26 cellular contexts compared by ENCODE assay signal in genomic region chr7:115357213-115357999, GRCh38.
DNase-seq lines count a peak whose midpoint lies in the region; ATAC-seq and TF ChIP-seq lines count a peak whose summit lies in the region.
"Had no signal": no experiment of that assay in that cellular context is flagged by ENCODE, and none has a peak within 500 bp of the region (broad histone marks: within the 10 kb centered on the region; RNA-seq: fewer than 3 reads in every experiment).

No MANE protein-coding gene starts in this region.

- intact Hi-C loops in left colon (cut with DNase I, micrococcal nuclease) = no loop called here

- no peaks in the 10 kb centered on the region for H3K36me3 Mint-ChIP-seq in activated CD4-positive, alpha-beta T cell treated with anti-CD3 and anti-CD28 coated beads, Interleukin-2, amount 10 ng/mL, durations not matched to agents 7 days and 5 days (ENCODE audit: low read depth)
- H3K36me3 Mint-ChIP-seq: activated naive CD8-positive, alpha-beta T cell; memory B cell; natural killer cell treated with Interleukin-12 subunit alpha and Interleukin-12 subunit beta and Interleukin-15 and Interleukin-18, amount 100 ng/mL, for 72 hours; stimulated activated effector memory CD8-positive, alpha-beta T cell treated with anti-CD3 and anti-CD28 coated beads, Interleukin-12 subunit alpha, Interleukin-12 subunit beta, amount 100 ng/mL, for 72 hours had no signal

- no peaks in the 10 kb centered on the region for H3K9me3 Mint-ChIP-seq in activated CD4-positive, alpha-beta T cell treated with anti-CD3 and anti-CD28 coated beads, Interleukin-2, amount 10 ng/mL, durations not matched to agents 7 days and 5 days
- H3K9me3 Mint-ChIP-seq: activated CD4-positive, alpha-beta memory T cell treated with anti-CD3 and anti-CD28 coated beads, Interleukin-2, amount 10 ng/mL, durations not matched to agents 7 days and 5 days; activated T-cell treated with anti-CD3 and anti-CD28 coated beads, Interleukin-2, amount 50 U/mL, for 72 hours; dendritic cell treated with granulocyte-macrophage colony-stimulating factor and Interleukin-4, amounts not matched to agents 40 ng/mL and 50 ng/mL, for 4 days; memory B cell; natural killer cell treated with Interleukin-12 subunit alpha and Interleukin-12 subunit beta and Interleukin-15 and Interleukin-18, amount 100 ng/mL, for 72 hours; stimulated activated effector memory CD8-positive, alpha-beta T cell treated with anti-CD3 and anti-CD28 coated beads, Interleukin-12 subunit alpha, Interleukin-12 subunit beta, amount 100 ng/mL, for 72 hours had no signal

- H3K27me3 ChIP-seq in BJ (ENCODE audit: control insufficient read depth, insufficient read depth, low read length) = no peaks in the 10 kb centered on the region
- H3K27me3 ChIP-seq: BLaER1 treated with 17β-estradiol and CSF1 and Interleukin-3, amounts not matched to agents 10 nM and 100 nM; brain microvascular endothelial cell; Peyer's patch; spleen had no signal

- TF ChIP-seq CTCF in BJ (IDR thresholded peaks at IDR 0.05; ENCODE audit: insufficient read depth, low read depth, low read length) = no peak

- ATAC-seq in left colon = peak; percentile 98
- ATAC-seq in GM19035 (IDR thresholded peaks at IDR 0.05; ENCODE audit: unreplicated experiment) = no peak
- ATAC-seq: activated T-cell treated with anti-CD3 and anti-CD28 coated beads, Interleukin-2, amount 50 U/mL, for 72 hours; HCT116; natural killer cell treated with Interleukin-12 subunit alpha and Interleukin-12 subunit beta and Interleukin-15 and Interleukin-18, amount 100 ng/mL, for 72 hours; stimulated activated effector memory CD8-positive, alpha-beta T cell treated with anti-CD3 and anti-CD28 coated beads, Interleukin-12 subunit alpha, Interleukin-12 subunit beta, amount 100 ng/mL, for 72 hours had no signal

- H3K27me3 Mint-ChIP-seq in activated CD4-positive, alpha-beta T cell treated with anti-CD3 and anti-CD28 coated beads, Interleukin-2, amount 10 ng/mL, durations not matched to agents 7 days and 5 days = peaks cover 5% of the 10 kb centered on the region
- H3K27me3 Mint-ChIP-seq: activated CD4-positive, alpha-beta memory T cell treated with anti-CD3 and anti-CD28 coated beads, Interleukin-2, amount 10 ng/mL, durations not matched to agents 7 days and 5 days; activated naive CD8-positive, alpha-beta T cell; dendritic cell treated with granulocyte-macrophage colony-stimulating factor and Interleukin-4, amounts not matched to agents 40 ng/mL and 50 ng/mL, for 4 days; memory B cell; natural killer cell treated with Interleukin-12 subunit alpha and Interleukin-12 subunit beta and Interleukin-15 and Interleukin-18, amount 100 ng/mL, for 72 hours had no signal

- H3K36me3 ChIP-seq in BJ (ENCODE audit: control insufficient read depth, insufficient read depth, low read length) = no peaks in the 10 kb centered on the region
- H3K36me3 ChIP-seq: BLaER1 treated with 17β-estradiol and CSF1 and Interleukin-3, amounts not matched to agents 10 nM and 100 nM; brain microvascular endothelial cell; Peyer's patch; spleen had no signal

- POLR2A ChIA-PET in BJ (lab: Charles Lee) = no interaction called here
- POLR2A ChIA-PET in activated CD4-positive, alpha-beta T cell treated with anti-CD3 and anti-CD28 coated beads, Interleukin-2, amount 10 ng/mL, durations not matched to agents 7 days and 5 days (lab: Charles Lee) = no interaction called here

- H3K27ac Mint-ChIP-seq in activated CD4-positive, alpha-beta T cell treated with anti-CD3 and anti-CD28 coated beads, Interleukin-2, amount 10 ng/mL, durations not matched to agents 7 days and 5 days = no peak overlapping the region
- H3K27ac Mint-ChIP-seq: activated CD4-positive, alpha-beta memory T cell treated with anti-CD3 and anti-CD28 coated beads, Interleukin-2, amount 10 ng/mL, durations not matched to agents 7 days and 5 days; activated naive CD8-positive, alpha-beta T cell; activated T-cell treated with anti-CD3 and anti-CD28 coated beads, Interleukin-2, amount 50 U/mL, for 72 hours; dendritic cell treated with granulocyte-macrophage colony-stimulating factor and Interleukin-4, amounts not matched to agents 40 ng/mL and 50 ng/mL, for 4 days; memory B cell; stimulated activated effector memory CD8-positive, alpha-beta T cell treated with anti-CD3 and anti-CD28 coated beads, Interleukin-12 subunit alpha, Interleukin-12 subunit beta, amount 100 ng/mL, for 72 hours had no signal

- peak; percentile 45 for DNase-seq in BJ (ENCODE audit: low read depth)
- peak; percentile 85 for DNase-seq in HS-5 (ENCODE audit: low read depth)
- DNase-seq in SHP77 (lab: John Stamatoyannopoulos, UW) = peak; percentile 40 to 44
- DNase-seq in left colon = peak; percentile 6 to 25
- DNase-seq in RKO (ENCODE audit: low spot score) = no peak
- DNase-seq in activated CD4-positive, alpha-beta T cell treated with anti-CD3 and anti-CD28 coated beads, Interleukin-2, amount 10 ng/mL, durations not matched to agents 7 days and 5 days = no peak
- no peak for DNase-seq in hepatic stellate cell (ENCODE audit: low spot score)
- DNase-seq: activated CD4-positive, alpha-beta memory T cell treated with anti-CD3 and anti-CD28 coated beads, Interleukin-2, amount 10 ng/mL, durations not matched to agents 7 days and 5 days; activated T-cell treated with anti-CD3 and anti-CD28 coated beads, Interleukin-2, amount 50 U/mL, for 72 hours; brain microvascular endothelial cell; DMS79 treated with DMSO at 0.1 percent for 48 hours; erythroblast; head of caudate nucleus; NCI-H146; NCI-H524 treated with DMSO at 0.1 percent for 48 hours; Peyer's patch; posterior cingulate gyrus; spleen had no signal

- no peak overlapping the region for H3K4me3 ChIP-seq in BJ (ENCODE audit: low read depth, low read length)
- H3K4me3 ChIP-seq: BLaER1 treated with 17β-estradiol and CSF1 and Interleukin-3, amounts not matched to agents 10 nM and 100 nM; Peyer's patch; spleen had no signal

- H3K4me3 Mint-ChIP-seq in activated CD4-positive, alpha-beta T cell treated with anti-CD3 and anti-CD28 coated beads, Interleukin-2, amount 10 ng/mL, durations not matched to agents 7 days and 5 days = no peak overlapping the region
- H3K4me3 Mint-ChIP-seq: activated CD4-positive, alpha-beta memory T cell treated with anti-CD3 and anti-CD28 coated beads, Interleukin-2, amount 10 ng/mL, durations not matched to agents 7 days and 5 days; activated naive CD8-positive, alpha-beta T cell; activated T-cell treated with anti-CD3 and anti-CD28 coated beads, Interleukin-2, amount 50 U/mL, for 72 hours; dendritic cell treated with granulocyte-macrophage colony-stimulating factor and Interleukin-4, amounts not matched to agents 40 ng/mL and 50 ng/mL, for 4 days; memory B cell; natural killer cell treated with Interleukin-12 subunit alpha and Interleukin-12 subunit beta and Interleukin-15 and Interleukin-18, amount 100 ng/mL, for 72 hours; stimulated activated effector memory CD8-positive, alpha-beta T cell treated with anti-CD3 and anti-CD28 coated beads, Interleukin-12 subunit alpha, Interleukin-12 subunit beta, amount 100 ng/mL, for 72 hours had no signal

- H3K4me1 Mint-ChIP-seq in activated CD4-positive, alpha-beta T cell treated with anti-CD3 and anti-CD28 coated beads, Interleukin-2, amount 10 ng/mL, durations not matched to agents 7 days and 5 days = no peaks in the 10 kb centered on the region
- H3K4me1 Mint-ChIP-seq: activated CD4-positive, alpha-beta memory T cell treated with anti-CD3 and anti-CD28 coated beads, Interleukin-2, amount 10 ng/mL, durations not matched to agents 7 days and 5 days; stimulated activated effector memory CD8-positive, alpha-beta T cell treated with anti-CD3 and anti-CD28 coated beads, Interleukin-12 subunit alpha, Interleukin-12 subunit beta, amount 100 ng/mL, for 72 hours had no signal

- CTCF ChIA-PET in BJ (lab: Yijun Ruan, JAX) = interaction anchor here (0.8 to 0.9 kb wide), 2 partner anchors 126 to 492 kb away, joined by 3 read pairs; no protein-coding TSS in a partner anchor
- CTCF ChIA-PET in activated CD4-positive, alpha-beta T cell treated with anti-CD3 and anti-CD28 coated beads, Interleukin-2, amount 10 ng/mL, durations not matched to agents 7 days and 5 days (lab: Charles Lee) = no interaction called here

Comparison
In these comparisons a context has a peak if more than half of its experiments do, and no peak if none do; other contexts are left out.
1. DNase-seq: peak in BJ (single experiment), HS-5 (single experiment), SHP77 (2 of 2) and left colon (2 of 2); none in RKO (single experiment), activated CD4-positive, alpha-beta T cell treated with anti-CD3 and anti-CD28 coated beads, Interleukin-2, amount 10 ng/mL, durations not matched to agents 7 days and 5 days (single experiment) and hepatic stellate cell (single experiment).